In genomic region chr17:55607736-55608341, GRCh38 we compare ENCODE assay signal across 13 cellular contexts.
A peak's percentile ranks its signal among the peaks of the same experiment; 100 is the strongest.
DNase-seq lines count a peak whose midpoint lies in the region; ATAC-seq, FAIRE-seq and TF ChIP-seq lines count a peak whose summit lies in the region.
"Had no signal": no experiment of that assay in that cellular context is flagged by ENCODE, and none has a peak within 500 bp of the region (broad histone marks: within the 10 kb centered on the region; RNA-seq: fewer than 3 reads in every experiment).

No MANE protein-coding gene starts in this region.

- WGBS in thyroid gland, 2 donors: 26 to 29% methylated on average over 2 of the region's 2 CpGs

- peak; percentile 10 for DNase-seq in DMS 273 (lab: John Stamatoyannopoulos, UW; ENCODE audit: unreplicated experiment)
- DNase-seq in DMS 273 treated with DMSO at 0.1 percent for 48 hours (lab: John Stamatoyannopoulos, UW): no peak
- peak; percentile 67 to 78 for DNase-seq in thyroid gland
- no peak for DNase-seq in NCI-H1694 (lab: John Stamatoyannopoulos, UW)
- DNase-seq: activated CD4-positive, alpha-beta memory T cell treated with anti-CD3 and anti-CD28 coated beads, Interleukin-2, amount 10 ng/mL, durations not matched to agents 7 days and 5 days; anterior cingulate cortex; NCI-H1105; occipital lobe had no signal

- H3K4me1 ChIP-seq in thyroid gland: peaks cover 0 to 36% of the 10 kb centered on the region in 2 donors

- no peaks in the 10 kb centered on the region for H3K9me3 ChIP-seq in thyroid gland

- no peak for TF ChIP-seq POLR2A in thyroid gland (IDR thresholded peaks at IDR 0.05)

- no peak for TF ChIP-seq CTCF in VCaP (conservative IDR thresholded peaks at IDR 0.05)
- no peak for TF ChIP-seq CTCF in thyroid gland (IDR thresholded peaks at IDR 0.05)

- no peaks in the 10 kb centered on the region for H3K36me3 ChIP-seq in thyroid gland

- H3K4me3 ChIP-seq in thyroid gland (replicated peaks in 1 of 3): no peak overlapping the region

- H3K27me3 ChIP-seq in thyroid gland: no peaks in the 10 kb centered on the region

- intact Hi-C loops in thyroid gland (cut with DNase I): no loop called here

- H3K27ac ChIP-seq in VCaP (peak overlapping the region; percentile 64), thyroid gland (peak overlapping the region in 2 of 3 donors; percentile 40 to 44)
- H3K27ac ChIP-seq: 22Rv1 had no signal

- FAIRE-seq in islet of Langerhans (lab: Jason Lieb, UNC): peak; percentile 68

- ATAC-seq in GM21423 (IDR thresholded peaks at IDR 0.05; ENCODE audit: unreplicated experiment) (no peak), HG03045 (IDR thresholded peaks at IDR 0.05; ENCODE audit: unreplicated experiment) (no peak)

Comparison
In these comparisons a context has a peak if more than half of its experiments do, and no peak if none do; other contexts are left out.
1. DNase-seq: peak in DMS 273 (single experiment) and thyroid gland (2 of 2); none in DMS 273 treated with DMSO at 0.1 percent for 48 hours (single experiment) and NCI-H1694 (single experiment).